8 cellular contexts compared by ENCODE assay signal in genomic region chr1:6260961-6261614, GRCh38. TPM values are rescaled to one million over a fixed set of nuclear protein-coding genes. Genes with fewer than 3 reads are reported as not detected.
DNase-seq lines count a peak whose midpoint lies in the region; ATAC-seq and TF ChIP-seq lines count a peak whose summit lies in the region.

Gene GPR153 (minus strand): TSS chr1:6261098. CDS start chr1:6254905, 6,193 bp downstream.

- H3K9me3 ChIP-seq in SJCRH30 (replicated peaks) = no peaks in the 10 kb centered on the region
- H3K9me3 ChIP-seq in adipocyte (ENCODE audit: control insufficient read depth, low read length) = no peaks in the 10 kb centered on the region
- no peaks in the 10 kb centered on the region for H3K9me3 ChIP-seq in spleen

- ATAC-seq in GM23338 = peak; percentile 24

- H3K36me3 ChIP-seq in GM23338 (ENCODE audit: insufficient read depth) (no peaks in the 10 kb centered on the region), SJCRH30 (no peaks in the 10 kb centered on the region), adipocyte (ENCODE audit: control insufficient read depth, insufficient read depth, low read length, severe bottlenecking) (no peaks in the 10 kb centered on the region), spleen (no peaks in the 10 kb centered on the region)

- H3F3A ChIP-seq in GM23338 (replicated peaks; ENCODE audit: low read depth) = peaks cover 17% of the 10 kb centered on the region

- H3K9me3 Mint-ChIP-seq in GM23338 = no peaks in the 10 kb centered on the region

- TF ChIP-seq POLR2A in spleen (IDR thresholded peaks at IDR 0.05) = no peak

- H3K4me1 ChIP-seq in GM23338 (ENCODE audit: insufficient read depth) = no peaks in the 10 kb centered on the region; the same call in 1 of the 2 replicates
- peaks cover 26% of the 10 kb centered on the region for H3K4me1 ChIP-seq in SJCRH30
- H3K4me1 ChIP-seq in adipocyte (ENCODE audit: control insufficient read depth, insufficient read depth, low read length) = peaks cover 31% of the 10 kb centered on the region
- peaks cover 15 to 60% (median 43%) of the 10 kb centered on the region in 6 donors for H3K4me1 ChIP-seq in spleen

- no peak within 1 kb of the TSS for H3K27ac ChIP-seq in GM23338 (ENCODE audit: low read depth)
- H3K27ac ChIP-seq in SJCRH30 = peak within 1 kb of the TSS; percentile 72
- peak within 1 kb of the TSS in 7 of 8 donors; percentile 67 to 80 (median 76) for H3K27ac ChIP-seq in spleen

- TF ChIP-seq CTCF in AG10803 (conservative IDR thresholded peaks at IDR 0.05; ENCODE audit: low read length) (no peak), GM23338 (conservative IDR thresholded peaks at IDR 0.05; ENCODE audit: low read depth in 2 of 2) (no peak), spleen (IDR thresholded peaks at IDR 0.05 in 8 of 11, conservative IDR thresholded peaks at IDR 0.05 in 3 of 11) (no peak)

- H3K4me2 ChIP-seq in GM23338 = peak within 1 kb of the TSS; percentile 86

- no peaks in the 10 kb centered on the region for H3K9me2 ChIP-seq in GM23338 (ENCODE audit: insufficient read depth)

- H3K4me3 ChIP-seq in AG10803 (ENCODE audit: low read length) (peak within 1 kb of the TSS; percentile 64), GM23338 (peak within 1 kb of the TSS; percentile 71), SJCRH30 (peak within 1 kb of the TSS; percentile 99), adipocyte (ENCODE audit: low read length) (peak within 1 kb of the TSS; percentile 76), iPS-11a (ENCODE audit: low read depth, low read length) (peak within 1 kb of the TSS; percentile 37), spleen (peak within 1 kb of the TSS; percentile 55 to 85 (median 70))

- no peaks in the 10 kb centered on the region; the same call in 2 of the 3 replicates for H3K36me3 Mint-ChIP-seq in GM23338 (ENCODE audit: low read depth)

- H3K4me3 Mint-ChIP-seq in GM23338 = peak within 1 kb of the TSS; percentile 72

- H2AFZ ChIP-seq in GM23338 = peak within 1 kb of the TSS; percentile 85

- 2 to 6% (median 3%) methylated on average over 8 to 78 of the region's 78 CpGs for WGBS in spleen, 5 donors

- no peak within 1 kb of the TSS for H3K27ac Mint-ChIP-seq in GM23338

- H3K27me3 ChIP-seq in GM23338 (ENCODE audit: insufficient read depth) (peaks cover 21% of the 10 kb centered on the region), SJCRH30 (no peaks in the 10 kb centered on the region), adipocyte (replicated peaks; ENCODE audit: control insufficient read depth, insufficient read depth, low read length) (no peaks in the 10 kb centered on the region), spleen (replicated peaks in 1 of 7) (peaks cover 0 to 62% (median 24%) of the 10 kb centered on the region in 7 donors)

- DNase-seq in AG10803 (ENCODE audit: low read depth) = peak; percentile 45
- DNase-seq in GM23338 (ENCODE audit: low spot score) = peak; percentile 71
- peak; percentile 80 to 85 for DNase-seq in SJCRH30
- DNase-seq in adipocyte (ENCODE audit: low read depth) = peak; percentile 77
- no peak for DNase-seq in spleen
- no peak for DNase-seq in NK-92 (lab: John Stamatoyannopoulos, UW; ENCODE audit: unreplicated experiment)
- no peak for DNase-seq in HK-2 (ENCODE audit: unreplicated experiment)

- intact Hi-C loops in spleen (cut with DNase I; ENCODE audit: low total_unique reads) = no loop called here

- no peaks in the 10 kb centered on the region for H3K79me2 ChIP-seq in GM23338 (replicated peaks; ENCODE audit: insufficient read depth)

- peak within 1 kb of the TSS; percentile 73 for H3K9ac ChIP-seq in adipocyte (ENCODE audit: low read length)

- no peaks in the 10 kb centered on the region; the same call in 1 of the 2 replicates for H4K20me1 ChIP-seq in GM23338 (replicated peaks; ENCODE audit: insufficient read depth)

- H3K27me3 Mint-ChIP-seq in GM23338 (ENCODE audit: insufficient read depth, low read depth, poor library complexity) = peaks cover 30% of the 10 kb centered on the region

- H3K4me1 Mint-ChIP-seq in GM23338 = peaks cover 8% of the 10 kb centered on the region; the same call in 2 of the 3 replicates

TF ChIP-seq in GM23338, 12 proteins besides CTCF, POLR2A, EP300 and RAD21:
- no peak for TF ChIP-seq ZNF114 (CRISPR knock-in tag; IDR thresholded peaks at IDR 0.05)
- TF ChIP-seq JUNB (IDR thresholded peaks at IDR 0.05; ENCODE audit: unreplicated experiment) = no peak
- no peak for TF ChIP-seq ETS1 (IDR thresholded peaks at IDR 0.05)
- TF ChIP-seq EZH2 (IDR thresholded peaks at IDR 0.05; ENCODE audit: low read depth, unreplicated experiment) = no peak
- TF ChIP-seq ZNF331 (CRISPR knock-in tag; IDR thresholded peaks at IDR 0.05; ENCODE audit: low read depth) = no peak
- no peak for TF ChIP-seq POLR2AphosphoS5 (IDR thresholded peaks at IDR 0.05; ENCODE audit: low read depth)
- TF ChIP-seq NANOG (IDR thresholded peaks at IDR 0.05; ENCODE audit: borderline replicate concordance) = no peak
- no peak for TF ChIP-seq REST (IDR thresholded peaks at IDR 0.05; ENCODE audit: unreplicated experiment)
- TF ChIP-seq CREB1 (CRISPR knock-in tag; IDR thresholded peaks at IDR 0.05; ENCODE audit: low read depth) = no peak

RNA-seq across cellular contexts. Expression of gene GPR153, which starts in this region (rescaled TPM):
- 8.8 and 9.0 TPM in 2 replicates for total RNA-seq in GM23338 (2014; rRNA removed; shearing (Covaris generic))
- polyA plus RNA-seq in GM23338 (2016; fragmentation: Nextera tagmentation; extraction: Ambion mirVana) (1.3 and 1.9 TPM in 2 replicates), spleen (1 to 10 TPM; 2.1 to 5.7 (median 2.5) TPM)
- total RNA-seq in SJCRH30 (2014; rRNA removed; shearing (Covaris generic)) = 58.2 and 61.3 TPM in 2 replicates
- total RNA-seq in spleen = 10 to 100 TPM in 6 of 7 donors, 1 to 10 TPM in 1; 7.1 to 26.6 (median 12.9) TPM

Comparison
In these comparisons a context has a peak if more than half of its experiments do, and no peak if none do; other contexts are left out.
1. DNase-seq: peak in AG10803 (single experiment), GM23338 (single experiment), SJCRH30 (2 of 2) and adipocyte (single experiment); none in spleen (single experiment), NK-92 (single experiment) and HK-2 (single experiment).
2. H3K4me3 ChIP-seq: peak in every context shown above with its lines; median percentile 99 in SJCRH30; 76 in adipocyte; 71 in GM23338; 70 in spleen; 64 in AG10803; 37 in iPS-11a.